8 cellular contexts compared by ENCODE assay signal in genomic region chr15:78872155-78872971, GRCh38. TPM values are rescaled to one million over a fixed set of nuclear protein-coding genes. Genes with fewer than 3 reads are reported as not detected.
A peak's percentile ranks its signal among the peaks of the same experiment; 100 is the strongest.
DNase-seq lines count a peak whose midpoint lies in the region; ATAC-seq and TF ChIP-seq lines count a peak whose summit lies in the region.

Gene MORF4L1, plus strand, starts transcription at chr15:78872890. Its CDS starts 128 bp downstream, at chr15:78873018.

- peak within 1 kb of the TSS; percentile 91 for H2AFZ ChIP-seq in neural progenitor cell (replicated peaks)

- H4K20me1 ChIP-seq in neural progenitor cell (ENCODE audit: low read depth) = peaks cover 38% of the 10 kb centered on the region

- TF ChIP-seq CTCF in NB4 (IDR thresholded peaks at IDR 0.05; ENCODE audit: low read depth, low read length) (no peak), foreskin keratinocyte (conservative IDR thresholded peaks at IDR 0.05) (no peak), neural progenitor cell (IDR thresholded peaks at IDR 0.05) (no peak), stomach (IDR thresholded peaks at IDR 0.05) (no peak)

- no peaks in the 10 kb centered on the region for H3K9me3 Mint-ChIP-seq in neural progenitor cell

- H3K4me3 Mint-ChIP-seq in neural progenitor cell = peak within 1 kb of the TSS; percentile 99

- H3K36me3 ChIP-seq in ES-I3 (ENCODE audit: insufficient read depth, low read length) (no peaks in the 10 kb centered on the region), neural progenitor cell (no peaks in the 10 kb centered on the region), stomach (no peaks in the 10 kb centered on the region)

- H3K36me3 Mint-ChIP-seq in neural progenitor cell = peaks cover 12% of the 10 kb centered on the region

- intact Hi-C loops in stomach (cut with DNase I; ENCODE audit: low total_unique reads) = no loop called here

- ATAC-seq in HG02571 (IDR thresholded peaks at IDR 0.05; ENCODE audit: unreplicated experiment) (peak; percentile 81), foreskin keratinocyte (peak; percentile 85)

- H3K4me1 ChIP-seq in ES-I3 (ENCODE audit: insufficient read depth, low read length) (peaks cover 9% of the 10 kb centered on the region), foreskin keratinocyte (peaks cover 12% of the 10 kb centered on the region), neural progenitor cell (peaks cover 31% of the 10 kb centered on the region), stomach (peaks cover 25 to 38% (median 32%) of the 10 kb centered on the region in 4 donors)

- H3K4me3 ChIP-seq in NB4 (ENCODE audit: low read depth, low read length) (peak within 1 kb of the TSS; percentile 98), neural progenitor cell (peak within 1 kb of the TSS; percentile 92), stomach (peak within 1 kb of the TSS; percentile 69 to 99 (median 84))

- peaks cover 22% of the 10 kb centered on the region for H3F3A ChIP-seq in neural progenitor cell (ENCODE audit: low read depth)

- no peak for TF ChIP-seq POLR2A in NB4 (IDR thresholded peaks at IDR 0.05; ENCODE audit: extremely low read depth, insufficient read length)
- no peak for TF ChIP-seq POLR2A in stomach (IDR thresholded peaks at IDR 0.05)

- H3K9me3 ChIP-seq in ES-I3 (ENCODE audit: control insufficient read depth, insufficient read depth, low read length) (no peaks in the 10 kb centered on the region), neural progenitor cell (ENCODE audit: low read depth) (no peaks in the 10 kb centered on the region), stomach (no peaks in the 10 kb centered on the region)

- peak within 1 kb of the TSS; percentile 95 for H3K4me2 ChIP-seq in neural progenitor cell

- H3K4me1 Mint-ChIP-seq in neural progenitor cell = peaks cover 28% of the 10 kb centered on the region

- H3K27ac Mint-ChIP-seq in neural progenitor cell = peak within 1 kb of the TSS; percentile 100

- no peak for TF ChIP-seq EP300 in stomach (IDR thresholded peaks at IDR 0.05)

- H3K27me3 ChIP-seq in foreskin keratinocyte (no peaks in the 10 kb centered on the region), neural progenitor cell (no peaks in the 10 kb centered on the region), stomach (no peaks in the 10 kb centered on the region)

- H3K27ac ChIP-seq in foreskin keratinocyte = peak within 1 kb of the TSS; percentile 99
- H3K27ac ChIP-seq in neural progenitor cell = peak within 1 kb of the TSS; percentile 100
- H3K27ac ChIP-seq in stomach = peak within 1 kb of the TSS; percentile 98 to 100 (median 100)

- peak; percentile 97 for DNase-seq in NB4 (ENCODE audit: low read depth)
- DNase-seq in SK-N-DZ (ENCODE audit: low spot score) = peak; percentile 96
- DNase-seq in activated naive CD4-positive, alpha-beta T cell treated with Interleukin-2 at 50 U/mL for 16 hours = peak; percentile 97
- peak; percentile 67 to 85 for DNase-seq in foreskin keratinocyte
- peak; percentile 98 for DNase-seq in neural progenitor cell (ENCODE audit: low spot score)
- peak; percentile 97 for DNase-seq in stomach

- peaks cover 50% of the 10 kb centered on the region for H3K79me2 ChIP-seq in neural progenitor cell (ENCODE audit: low read depth)

- peaks cover 16% of the 10 kb centered on the region for H3K27me3 Mint-ChIP-seq in neural progenitor cell (ENCODE audit: insufficient read depth, low read depth)

- H3K9ac ChIP-seq in ES-I3 (ENCODE audit: low read depth, low read length) (peak within 1 kb of the TSS; percentile 100), neural progenitor cell (peak within 1 kb of the TSS; percentile 100)

- 4 to 8% (median 7%) methylated on average over 26 to 51 of the region's 52 CpGs for WGBS in stomach, 5 donors

RNA-seq across cellular contexts. Expression of gene MORF4L1, which starts in this region (rescaled TPM):
- polyA plus RNA-seq in SK-N-DZ (2014; cell fraction: cytosol; rRNA removed) = 199 and 214 TPM in 2 replicates
- 124 and 182 TPM in 2 replicates for polyA plus RNA-seq in SK-N-DZ (2014; cell fraction: nucleus; rRNA removed)
- total RNA-seq in foreskin keratinocyte (186 and 197 TPM in 2 replicates), neural progenitor cell (ENCODE audit: low replicate concordance) (633 and 930 TPM in 2 replicates), stomach (100 to 1,000 TPM in 4 of 5 donors, 10 to 100 TPM in 1; 78.8 to 545 (median 273) TPM)
- polyA plus RNA-seq in foreskin keratinocyte (206 and 222 TPM in 2 replicates), stomach (100 to 1,000 TPM; 126 to 371 (median 260) TPM)

Comparison
In these comparisons a context has a peak if more than half of its experiments do, and no peak if none do; other contexts are left out.
1. Peak in every context shown above with its lines: DNase-seq, ATAC-seq, H3K4me3 ChIP-seq and H3K27ac ChIP-seq.